ENCODE assay signal across 7 cellular contexts in the genomic region with DNA sequence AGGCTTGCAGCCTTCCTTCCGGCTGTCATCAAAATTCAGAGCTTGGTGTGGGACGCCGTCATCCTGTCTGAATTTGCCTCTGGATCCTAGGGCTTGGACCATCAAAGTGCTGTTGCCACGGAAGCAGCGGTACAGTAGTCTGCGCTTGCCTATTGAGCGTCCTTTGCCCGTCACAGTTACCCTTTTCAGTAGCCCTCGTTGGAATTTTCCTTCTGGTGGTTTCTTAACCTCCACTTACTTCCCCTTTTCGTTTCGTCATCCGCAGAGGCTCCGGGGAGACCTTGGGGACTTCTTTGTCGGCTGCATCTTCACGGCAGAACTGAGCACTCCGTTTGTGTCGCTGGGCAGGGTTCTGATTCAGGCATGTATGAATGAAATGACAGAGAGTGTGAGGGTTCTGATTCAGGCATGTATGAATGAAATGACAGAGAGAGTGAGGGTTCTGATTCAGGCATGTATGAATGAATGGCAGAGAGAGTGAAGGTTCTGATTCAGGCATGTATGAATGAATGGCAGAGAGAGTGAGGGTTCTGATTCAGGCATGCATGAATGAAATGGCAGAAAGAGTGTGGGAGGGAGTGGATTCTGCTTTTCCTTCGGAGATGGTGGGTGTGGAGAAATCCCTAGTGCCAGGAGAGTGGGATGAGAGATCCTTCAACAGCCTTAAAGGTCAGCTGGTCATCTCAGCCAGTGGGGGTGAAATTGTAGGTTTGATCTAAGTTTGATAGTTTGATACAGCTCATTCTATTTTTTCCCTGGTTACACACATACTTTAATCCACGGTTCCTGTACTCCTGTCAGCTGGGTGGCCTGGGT. TPM values are rescaled to one million over a fixed set of nuclear protein-coding genes. Genes with fewer than 3 reads are reported as not detected.
A peak's percentile ranks its signal among the peaks of the same experiment; 100 is the strongest.
DNase-seq lines count a peak whose midpoint lies in the region; ATAC-seq and TF ChIP-seq lines count a peak whose summit lies in the region.

No MANE protein-coding gene starts in this region.

- intact Hi-C loops in A673 (cut with micrococcal nuclease; ENCODE audit: unreplicated experiment): no loop called here

- peaks cover 20 to 21% of the 10 kb centered on the region in 2 experiments for H3K4me1 ChIP-seq in neutrophil (ENCODE audit: control insufficient read depth in 1 of 2, insufficient read depth in 1 of 2, low read depth in 1 of 2, low read length in 1 of 2)
- no peaks in the 10 kb centered on the region for H3K4me1 ChIP-seq in A673 (ENCODE audit: insufficient read depth, low read length, poor library complexity, severe bottlenecking)

- H3K27me3 ChIP-seq in neutrophil: no peaks in the 10 kb centered on the region
- no peaks in the 10 kb centered on the region for H3K27me3 ChIP-seq in A673 (replicated peaks; ENCODE audit: insufficient read depth, low read depth, low read length, poor library complexity)

- peaks cover 11% of the 10 kb centered on the region for H3K36me3 ChIP-seq in neutrophil
- H3K36me3 ChIP-seq in A673 (ENCODE audit: insufficient read depth, low read length, poor library complexity, severe bottlenecking): peaks cover 84% of the 10 kb centered on the region

- peaks cover 20% of the 10 kb centered on the region for H3K4me1 Mint-ChIP-seq in activated CD4-positive, alpha-beta T cell treated with anti-CD3 and anti-CD28 coated beads, Interleukin-2, amount 10 ng/mL, durations not matched to agents 7 days and 5 days

- peaks cover 31% of the 10 kb centered on the region for H3K36me3 Mint-ChIP-seq in activated CD4-positive, alpha-beta T cell treated with anti-CD3 and anti-CD28 coated beads, Interleukin-2, amount 10 ng/mL, durations not matched to agents 7 days and 5 days (ENCODE audit: low read depth)

- BruUV-seq in A673 (replicated peaks; lab: Mats Ljungman, UMichigan): no TSS peak

- peak; percentile 19 for DNase-seq in activated CD4-positive, alpha-beta T cell treated with anti-CD3 and anti-CD28 coated beads, Interleukin-2, amount 10 ng/mL, durations not matched to agents 7 days and 5 days
- DNase-seq in A673 (ENCODE audit: low spot score): no peak
- no peak for DNase-seq in NCI-H82 treated with DMSO at 0.1 percent for 48 hours (lab: John Stamatoyannopoulos, UW; ENCODE audit: unreplicated experiment)

- CTCF ChIA-PET in activated CD4-positive, alpha-beta T cell treated with anti-CD3 and anti-CD28 coated beads, Interleukin-2, amount 10 ng/mL, durations not matched to agents 7 days and 5 days (lab: Charles Lee): interaction anchor here (1.2 to 2.2 kb wide), 3 partner anchors 11 to 256 kb away, joined by 3 to 11 read pairs (median 7); a partner anchor contains a TSS
- CTCF ChIA-PET in A673 (lab: Charles Lee): no interaction called here

- H3K9me3 ChIP-seq in neutrophil (no peaks in the 10 kb centered on the region), A673 (ENCODE audit: low read depth, low read length, poor library complexity, severe bottlenecking) (no peaks in the 10 kb centered on the region)

- ATAC-seq in GM19351 (IDR thresholded peaks at IDR 0.05; ENCODE audit: unreplicated experiment) (peak; percentile 79), HG03103 (IDR thresholded peaks at IDR 0.05; ENCODE audit: low read depth, unreplicated experiment) (peak; percentile 80), GM19328 (IDR thresholded peaks at IDR 0.05; ENCODE audit: unreplicated experiment) (no peak)

- peak overlapping the region; percentile 95 for H3K27ac ChIP-seq in neutrophil
- no peak overlapping the region for H3K27ac ChIP-seq in A673 (ENCODE audit: low read depth, low read length, poor library complexity, severe bottlenecking)

- no peaks in the 10 kb centered on the region for H3K27me3 Mint-ChIP-seq in activated CD4-positive, alpha-beta T cell treated with anti-CD3 and anti-CD28 coated beads, Interleukin-2, amount 10 ng/mL, durations not matched to agents 7 days and 5 days

- peak overlapping the region; percentile 50 to 55 for H3K4me3 ChIP-seq in neutrophil (ENCODE audit: low read depth in 1 of 2, low read length in 1 of 2)
- H3K4me3 ChIP-seq in A673 (ENCODE audit: low read depth, low read length, poor library complexity, severe bottlenecking): no peak overlapping the region

- POLR2A ChIA-PET in activated CD4-positive, alpha-beta T cell treated with anti-CD3 and anti-CD28 coated beads, Interleukin-2, amount 10 ng/mL, durations not matched to agents 7 days and 5 days (lab: Charles Lee): no interaction called here
- POLR2A ChIA-PET in A673 (lab: Charles Lee; ENCODE audit: low non-redundant PET): interaction anchor here (0.6 kb wide), 1 partner anchor 159 kb away, joined by 3 read pairs; no protein-coding TSS in a partner anchor

- no peaks in the 10 kb centered on the region for H3K9me3 Mint-ChIP-seq in activated CD4-positive, alpha-beta T cell treated with anti-CD3 and anti-CD28 coated beads, Interleukin-2, amount 10 ng/mL, durations not matched to agents 7 days and 5 days

- H3K4me3 Mint-ChIP-seq in activated CD4-positive, alpha-beta T cell treated with anti-CD3 and anti-CD28 coated beads, Interleukin-2, amount 10 ng/mL, durations not matched to agents 7 days and 5 days: peak overlapping the region; percentile 5

- peak overlapping the region; percentile 61 for H3K27ac Mint-ChIP-seq in activated CD4-positive, alpha-beta T cell treated with anti-CD3 and anti-CD28 coated beads, Interleukin-2, amount 10 ng/mL, durations not matched to agents 7 days and 5 days

- peak; percentile 12 for TF ChIP-seq CTCF in neutrophil (IDR thresholded peaks at IDR 0.05)
- TF ChIP-seq CTCF in A673 (conservative IDR thresholded peaks at IDR 0.05; ENCODE audit: low read depth, low read length): no peak

RNA-seq across cellular contexts. Expression of a gene that starts 8.1 kb away (rescaled TPM):
- 1 to 10 TPM; 5.6 to 5.8 TPM for total RNA-seq in activated CD4-positive, alpha-beta T cell treated with anti-CD3 and anti-CD28 coated beads, Interleukin-2, amount 10 ng/mL, durations not matched to agents 7 days and 5 days
- total RNA-seq in A673 (2021): 38.7 and 49.2 TPM in 2 replicates

RNA-seq across cellular contexts. Expression of a gene that starts 11.6 kb away (rescaled TPM):
- total RNA-seq in activated CD4-positive, alpha-beta T cell treated with anti-CD3 and anti-CD28 coated beads, Interleukin-2, amount 10 ng/mL, durations not matched to agents 7 days and 5 days: 10 to 100 TPM; 29.1 to 35.7 TPM
- total RNA-seq in A673 (2021): 58.7 and 66.3 TPM in 2 replicates

RNA-seq across cellular contexts. Expression of a gene that starts 25.8 kb away (rescaled TPM):
- 10 to 100 TPM; 65.1 to 75.7 TPM for total RNA-seq in activated CD4-positive, alpha-beta T cell treated with anti-CD3 and anti-CD28 coated beads, Interleukin-2, amount 10 ng/mL, durations not matched to agents 7 days and 5 days
- total RNA-seq in A673 (2021): 80.0 and 92.3 TPM in 2 replicates

RNA-seq across cellular contexts. Expression of a gene that starts 41.6 kb away (rescaled TPM):
- 10 to 100 TPM; 57.6 to 71.6 TPM for total RNA-seq in activated CD4-positive, alpha-beta T cell treated with anti-CD3 and anti-CD28 coated beads, Interleukin-2, amount 10 ng/mL, durations not matched to agents 7 days and 5 days
- total RNA-seq in A673 (2021): 110 and 122 TPM in 2 replicates

RNA-seq across cellular contexts. Expression of a gene that starts 41.7 kb away (rescaled TPM):
- total RNA-seq in activated CD4-positive, alpha-beta T cell treated with anti-CD3 and anti-CD28 coated beads, Interleukin-2, amount 10 ng/mL, durations not matched to agents 7 days and 5 days: 10 to 100 TPM; 16.9 to 19.6 TPM
- total RNA-seq in A673 (2021): 38.5 and 39.5 TPM in 2 replicates
